Comparison of ENCODE assay signal across 17 cellular contexts in genomic region chr13:61777902-61778301, GRCh38.
DNase-seq lines count a peak whose midpoint lies in the region; ATAC-seq, FAIRE-seq and TF ChIP-seq lines count a peak whose summit lies in the region.
"Had no signal": no experiment of that assay in that cellular context is flagged by ENCODE, and none has a peak within 500 bp of the region (broad histone marks: within the 10 kb centered on the region; RNA-seq: fewer than 3 reads in every experiment).

No MANE protein-coding gene starts in this region.

- no peaks in the 10 kb centered on the region for H3K27me3 Mint-ChIP-seq in nephron (ENCODE audit: low read depth)

- TF ChIP-seq CTCF in A673 (conservative IDR thresholded peaks at IDR 0.05; ENCODE audit: low read depth, low read length) (no peak), bronchial epithelial cell (IDR thresholded peaks at IDR 0.05; ENCODE audit: insufficient read depth, low read length, severe bottlenecking) (no peak), nephron (IDR thresholded peaks at IDR 0.05; ENCODE audit: unreplicated experiment in 3 of 3) (no peak), tibial nerve (IDR thresholded peaks at IDR 0.05) (no peak)

- FAIRE-seq in bronchial epithelial cell (lab: Jason Lieb, UNC) (no peak), small intestine (lab: Jason Lieb, UNC) (no peak)
- FAIRE-seq: D721Med had no signal

- H3K4me1 Mint-ChIP-seq in nephron, result peaks cover 13% of the 10 kb centered on the region

- BruUV-seq in A673 (replicated peaks; lab: Mats Ljungman, UMichigan), result no TSS peak

- H3K27me3 ChIP-seq in A673 (replicated peaks; ENCODE audit: insufficient read depth, low read depth, low read length, poor library complexity) (no peaks in the 10 kb centered on the region), HUES6 (ENCODE audit: control insufficient read depth, insufficient read depth, low read length) (no peaks in the 10 kb centered on the region), bronchial epithelial cell (ENCODE audit: control insufficient read depth, insufficient read depth, low read length) (no peaks in the 10 kb centered on the region), small intestine (ENCODE audit: control insufficient read depth in 2 of 2, insufficient read depth in 2 of 2, low read length in 2 of 2) (no peaks in the 10 kb centered on the region), tibial nerve (no peaks in the 10 kb centered on the region)

- peak; percentile 90 for DNase-seq in A673 (ENCODE audit: low spot score)
- DNase-seq in bronchial epithelial cell (ENCODE audit: low read depth), result peak; percentile 12
- no peak for DNase-seq in small intestine
- DNase-seq in tibial nerve (ENCODE audit: low spot score in 2 of 2), result no peak
- DNase-seq: AML-193, DMS79 treated with DMSO at 0.1 percent for 48 hours, MM.1S, NCI-H1092, NCI-H1436 treated with DMSO at 0.1 percent for 48 hours, NCI-H2029, NCI-H345, NCI-H524 treated with DMSO at 0.1 percent for 48 hours had no signal

- peaks cover 43% of the 10 kb centered on the region for H3K4me1 ChIP-seq in A673 (ENCODE audit: insufficient read depth, low read length, poor library complexity, severe bottlenecking)
- H3K4me1 ChIP-seq in HUES6 (ENCODE audit: control insufficient read depth, insufficient read depth, low read length), result peaks cover 18% of the 10 kb centered on the region
- no peaks in the 10 kb centered on the region for H3K4me1 ChIP-seq in small intestine (ENCODE audit: control insufficient read depth in 2 of 2, insufficient read depth in 1 of 2, low read depth in 1 of 2, low read length in 1 of 2)
- peaks cover 0 to 4% (median 0%) of the 10 kb centered on the region in 4 donors for H3K4me1 ChIP-seq in tibial nerve

- no peak for ATAC-seq in HG03025 (IDR thresholded peaks at IDR 0.05; ENCODE audit: low FRiP score, unreplicated experiment)

- POLR2A ChIA-PET in A673 (lab: Charles Lee; ENCODE audit: low non-redundant PET), result no interaction called here

- 78 to 96% (median 93%) methylated on average over 2 of the region's 2 CpGs for WGBS in small intestine, 3 donors
- WGBS in tibial nerve, 2 donors, result 71 to 81% methylated on average over 2 of the region's 2 CpGs

- no peak for TF ChIP-seq EP300 in tibial nerve (IDR thresholded peaks at IDR 0.05)

- CTCF ChIA-PET in A673 (lab: Charles Lee), result no interaction called here

- H3K9me3 ChIP-seq in A673 (ENCODE audit: low read depth, low read length, poor library complexity, severe bottlenecking), result no peaks in the 10 kb centered on the region
- no peaks in the 10 kb centered on the region for H3K9me3 ChIP-seq in HUES6 (ENCODE audit: control insufficient read depth, insufficient read depth, low read depth, low read length)
- no peaks in the 10 kb centered on the region for H3K9me3 ChIP-seq in small intestine (ENCODE audit: control insufficient read depth, low read depth)
- no peaks in the 10 kb centered on the region for H3K9me3 ChIP-seq in tibial nerve

- no peak for TF ChIP-seq POLR2A in tibial nerve (IDR thresholded peaks at IDR 0.05)

- H3K27ac Mint-ChIP-seq in nephron, result peak overlapping the region in 2 of 3 experiments; percentile 93 to 97

- peak overlapping the region; percentile 86 for H3K27ac ChIP-seq in A673 (ENCODE audit: low read depth, low read length, poor library complexity, severe bottlenecking)
- H3K27ac ChIP-seq in HUES6 (ENCODE audit: low read depth, low read length), result peak overlapping the region; percentile 58; the same call in 1 of the 2 replicates
- H3K27ac ChIP-seq in small intestine (ENCODE audit: low read depth in 1 of 2, low read length in 1 of 2), result no peak overlapping the region
- no peak overlapping the region for H3K27ac ChIP-seq in tibial nerve
- H3K27ac ChIP-seq: C4-2B had no signal

- H3K9me3 Mint-ChIP-seq in nephron, result no peaks in the 10 kb centered on the region

- no peak overlapping the region for H3K4me3 Mint-ChIP-seq in nephron

- no peaks in the 10 kb centered on the region for H3K36me3 ChIP-seq in A673 (ENCODE audit: insufficient read depth, low read length, poor library complexity, severe bottlenecking)
- H3K36me3 ChIP-seq in HUES6 (ENCODE audit: control insufficient read depth, insufficient read depth, low read length), result no peaks in the 10 kb centered on the region
- no peaks in the 10 kb centered on the region for H3K36me3 ChIP-seq in bronchial epithelial cell (ENCODE audit: control insufficient read depth, insufficient read depth, low read length)
- H3K36me3 ChIP-seq in small intestine (ENCODE audit: control insufficient read depth in 2 of 2, insufficient read depth in 2 of 2, low read length in 2 of 2), result no peaks in the 10 kb centered on the region
- H3K36me3 ChIP-seq in tibial nerve, result no peaks in the 10 kb centered on the region

- no peak overlapping the region for H3K9ac ChIP-seq in HUES6 (ENCODE audit: low read length)

- intact Hi-C loops in A673 (cut with micrococcal nuclease; ENCODE audit: unreplicated experiment), result no loop called here

- H3K4me3 ChIP-seq in A673 (ENCODE audit: low read depth, low read length, poor library complexity, severe bottlenecking) (peak overlapping the region; percentile 23), HUES6 (ENCODE audit: low read depth, low read length) (no peak overlapping the region), bronchial epithelial cell (ENCODE audit: low read depth, low read length) (no peak overlapping the region), small intestine (ENCODE audit: low read depth in 1 of 2, low read length in 2 of 2) (no peak overlapping the region), tibial nerve (no peak overlapping the region)

- no peaks in the 10 kb centered on the region for H3K36me3 Mint-ChIP-seq in nephron (ENCODE audit: low read depth)

Comparison
In these comparisons a context has a peak if more than half of its experiments do, and no peak if none do; other contexts are left out.
1. DNase-seq: peak in A673 (single experiment) and bronchial epithelial cell (single experiment); none in small intestine (single experiment) and tibial nerve (0 of 2).
2. H3K27ac ChIP-seq: peak in A673 (single experiment) and HUES6 (single experiment); none in small intestine (0 of 2) and tibial nerve (0 of 4).